Comparison of ENCODE assay signal across 17 cellular contexts in the genomic region with DNA sequence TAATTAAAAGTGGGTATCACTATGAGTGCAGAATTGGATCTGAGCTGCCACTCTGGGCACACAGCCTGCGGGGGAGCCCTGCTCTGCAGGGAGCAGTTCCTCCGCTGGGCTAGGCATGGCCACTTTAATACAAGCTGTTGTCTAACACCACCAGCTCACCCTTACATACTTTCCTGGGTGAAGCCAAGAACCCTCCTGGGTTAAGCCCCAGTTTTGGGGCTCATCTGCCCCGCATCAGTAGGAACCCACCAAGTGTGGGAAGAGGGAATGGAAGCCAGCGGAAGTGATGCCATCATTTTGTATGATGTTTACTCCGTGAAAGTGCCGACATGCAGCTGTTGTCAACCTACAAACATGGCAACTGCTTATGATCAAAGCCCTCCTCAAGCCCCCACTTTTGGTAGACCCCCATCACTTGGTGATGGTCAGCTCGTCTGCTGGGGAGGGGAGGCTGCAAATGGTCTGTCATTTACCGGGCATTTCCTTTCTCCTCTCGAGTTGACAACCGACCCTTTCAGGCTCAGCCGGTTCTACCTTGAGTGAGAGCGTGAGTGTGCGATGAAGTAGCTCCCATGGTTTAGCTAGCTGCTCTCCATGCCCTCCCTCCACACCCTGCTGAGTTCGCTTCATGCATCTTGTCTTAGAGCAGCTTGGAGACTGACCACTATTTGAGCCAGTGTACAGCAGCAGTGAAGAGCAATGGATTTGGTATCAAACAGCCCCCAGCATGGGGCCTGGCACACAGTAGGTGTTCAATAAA.
"Had no signal": no experiment of that assay in that cellular context is flagged by ENCODE, and none has a peak within 500 bp of the region (broad histone marks: within the 10 kb centered on the region; RNA-seq: fewer than 3 reads in every experiment).

No MANE protein-coding gene starts in this region.

- H3K4me3 Mint-ChIP-seq: activated T-helper 17 cell treated with anti-CD3 and anti-CD28 coated beads, Interleukin-2, amount 50 U/mL, for 72 hours; brain; dendritic cell treated with granulocyte-macrophage colony-stimulating factor and Interleukin-4, amounts not matched to agents 40 ng/mL and 50 ng/mL, for 4 days; natural killer cell treated with Interleukin-12 subunit alpha and Interleukin-12 subunit beta and Interleukin-15 and Interleukin-18, amount 100 ng/mL, for 72 hours had no signal

- DNase-seq: activated CD4-positive, alpha-beta T cell treated with anti-CD3 and anti-CD28 coated beads for 1 hour; activated CD4-positive, alpha-beta T cell treated with anti-CD3 and anti-CD28 coated beads, Interleukin-2, amount 50 U/mL, for 48 hours; activated naive CD4-positive, alpha-beta T cell treated with anti-CD3 and anti-CD28 coated beads, Interleukin-2, amount 50 U/mL, for 16 hours; activated T-cell treated with anti-CD3 and anti-CD28 coated beads for 4 hours; amniotic stem cell; immature natural killer cell; mammary epithelial cell; occipital lobe; SW 1271; transverse colon had no signal

- H3K9me3 ChIP-seq: transverse colon had no signal

- H3K27ac Mint-ChIP-seq: immature natural killer cell had no signal

- H3K27ac ChIP-seq: skin epidermis, transverse colon had no signal

- ATAC-seq: activated T-helper 17 cell treated with anti-CD3 and anti-CD28 coated beads, Interleukin-2, amount 50 U/mL, for 72 hours; esophagus mucosa; left colon; natural killer cell treated with Interleukin-12 subunit alpha and Interleukin-12 subunit beta and Interleukin-15 and Interleukin-18, amount 100 ng/mL, for 72 hours had no signal

- H3K36me3 ChIP-seq: transverse colon had no signal

- H3K4me3 ChIP-seq: skin epidermis, transverse colon had no signal

- H3K9me3 Mint-ChIP-seq: activated T-helper 17 cell treated with anti-CD3 and anti-CD28 coated beads, Interleukin-2, amount 50 U/mL, for 72 hours; dendritic cell treated with granulocyte-macrophage colony-stimulating factor and Interleukin-4, amounts not matched to agents 40 ng/mL and 50 ng/mL, for 4 days; immature natural killer cell; natural killer cell treated with Interleukin-12 subunit alpha and Interleukin-12 subunit beta and Interleukin-15 and Interleukin-18, amount 100 ng/mL, for 72 hours had no signal
